In the genomic region with DNA sequence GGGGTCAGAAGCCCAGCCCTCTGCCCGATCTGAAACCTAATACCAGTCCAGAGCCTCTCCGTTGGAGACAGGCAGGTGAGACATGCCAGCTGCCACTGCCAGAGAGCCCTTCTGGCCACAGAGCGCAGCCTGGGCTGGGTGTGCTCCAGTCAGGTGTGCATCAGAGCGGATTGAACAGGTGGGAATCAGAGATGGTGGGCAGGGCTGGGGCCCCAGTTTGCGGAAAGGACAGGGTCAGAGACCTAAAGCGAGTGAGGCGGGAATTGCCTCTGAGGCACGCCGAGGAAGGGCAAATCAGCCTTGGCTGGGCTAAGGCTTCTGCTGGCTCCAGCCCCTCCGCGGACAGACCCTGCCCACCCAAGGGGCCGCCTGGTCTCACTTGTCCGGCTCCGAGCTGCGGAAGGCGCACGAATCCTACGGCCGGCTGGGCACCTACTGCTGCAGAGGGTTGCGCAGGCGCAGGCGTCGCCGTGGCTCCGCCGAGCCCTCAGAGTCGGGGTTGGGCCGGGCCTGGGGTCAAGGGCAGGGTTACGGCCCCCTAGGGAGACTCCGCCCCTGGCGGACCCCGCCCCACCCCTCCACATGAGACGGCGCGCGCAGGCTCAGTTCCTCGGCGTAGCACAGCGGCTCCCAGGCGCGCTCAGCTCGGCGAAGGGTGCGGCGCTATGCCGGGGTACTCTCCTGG, we compare ENCODE assay signal across 9 cellular contexts. TPM values are rescaled to one million over a fixed set of nuclear protein-coding genes. Genes with fewer than 3 reads are reported as not detected.
A peak's percentile ranks its signal among the peaks of the same experiment; 100 is the strongest.
DNase-seq lines count a peak whose midpoint lies in the region; ATAC-seq and TF ChIP-seq lines count a peak whose summit lies in the region.
"Had no signal": no experiment of that assay in that cellular context is flagged by ENCODE, and none has a peak within 500 bp of the region (broad histone marks: within the 10 kb centered on the region; RNA-seq: fewer than 3 reads in every experiment).

No MANE protein-coding gene starts in this region.

- no peak overlapping the region for H3K27ac ChIP-seq in esophagus muscularis mucosa (replicated peaks in 1 of 4)
- peak overlapping the region in 1 of 2 donors; percentile 38 for H3K27ac ChIP-seq in lung (ENCODE audit: low read depth in 1 of 2, low read length in 1 of 2)
- H3K27ac ChIP-seq in stomach, result peak overlapping the region; percentile 30 to 65 (median 38)

- H3K9me3 Mint-ChIP-seq in stimulated activated naive CD8-positive, alpha-beta T cell treated with anti-CD3 and anti-CD28 coated beads, Interleukin-15, amount 100 ng/mL, for 72 hours, result no peaks in the 10 kb centered on the region
- H3K9me3 Mint-ChIP-seq: activated T-cell treated with anti-CD3 and anti-CD28 coated beads, Interleukin-2, amount 50 U/mL, for 72 hours had no signal

- H3K4me1 ChIP-seq in esophagus muscularis mucosa (peaks cover 12 to 21% (median 17%) of the 10 kb centered on the region in 4 donors), lung (ENCODE audit: control insufficient read depth in 2 of 2, insufficient read depth in 2 of 2, low read length in 2 of 2) (no peaks in the 10 kb centered on the region), stomach (peaks cover 0 to 15% (median 11%) of the 10 kb centered on the region in 4 donors)

- peaks cover 16% of the 10 kb centered on the region for H3K4me1 Mint-ChIP-seq in stimulated activated naive CD8-positive, alpha-beta T cell treated with anti-CD3 and anti-CD28 coated beads, Interleukin-15, amount 100 ng/mL, for 72 hours

- no peak for TF ChIP-seq POLR2A in esophagus muscularis mucosa (IDR thresholded peaks at IDR 0.05; ENCODE audit: low read depth)
- no peak for TF ChIP-seq POLR2A in stomach (IDR thresholded peaks at IDR 0.05)

- H3K27me3 Mint-ChIP-seq in stimulated activated naive CD8-positive, alpha-beta T cell treated with anti-CD3 and anti-CD28 coated beads, Interleukin-15, amount 100 ng/mL, for 72 hours, result peaks cover 53% of the 10 kb centered on the region

- H3K4me3 ChIP-seq in esophagus muscularis mucosa (peak overlapping the region; percentile 25 to 44 (median 33)), lung (no peak overlapping the region), stomach (peak overlapping the region; percentile 28 to 37 (median 37))

- H3K27me3 ChIP-seq in esophagus muscularis mucosa (peaks cover 6 to 45% (median 25%) of the 10 kb centered on the region in 4 donors), lung (ENCODE audit: control insufficient read depth, insufficient read depth) (no peaks in the 10 kb centered on the region), stomach (peaks cover 5 to 35% (median 17%) of the 10 kb centered on the region in 3 donors)

- DNase-seq in NCI-H69 (lab: John Stamatoyannopoulos, UW), result peak; percentile 5
- no peak for DNase-seq in esophagus muscularis mucosa (ENCODE audit: extremely low spot score)
- peak; percentile 81 for DNase-seq in lung (ENCODE audit: low spot score)
- peak; percentile 80 for DNase-seq in stomach
- no peak for DNase-seq in NCI-H128 (lab: John Stamatoyannopoulos, UW; ENCODE audit: unreplicated experiment)
- DNase-seq in stimulated activated naive CD8-positive, alpha-beta T cell treated with anti-CD3 and anti-CD28 coated beads, Interleukin-15, amount 100 ng/mL, for 72 hours, result no peak
- DNase-seq in inferior parietal cortex (ENCODE audit: extremely low spot score), result no peak
- DNase-seq: activated T-cell treated with anti-CD3 and anti-CD28 coated beads, Interleukin-2, amount 50 U/mL, for 72 hours; NCI-H2107 had no signal

- peaks cover 0 to 5% (median 2%) of the 10 kb centered on the region in 4 donors for H3K36me3 ChIP-seq in esophagus muscularis mucosa
- peaks cover 0 to 1% of the 10 kb centered on the region in 2 donors for H3K36me3 ChIP-seq in lung (ENCODE audit: control insufficient read depth in 2 of 2, insufficient read depth in 2 of 2, low read length in 2 of 2)
- H3K36me3 ChIP-seq in stomach, result peaks cover 0 to 14% (median 3%) of the 10 kb centered on the region in 4 donors

- peak; percentile 94 for ATAC-seq in lung (ENCODE audit: insufficient read depth, low FRiP score)
- ATAC-seq in stimulated activated naive CD8-positive, alpha-beta T cell treated with anti-CD3 and anti-CD28 coated beads, Interleukin-15, amount 100 ng/mL, for 72 hours, result no peak

- no peak for TF ChIP-seq EP300 in esophagus muscularis mucosa (IDR thresholded peaks at IDR 0.05)
- TF ChIP-seq EP300 in stomach (IDR thresholded peaks at IDR 0.05), result no peak

- H3K27ac Mint-ChIP-seq in stimulated activated naive CD8-positive, alpha-beta T cell treated with anti-CD3 and anti-CD28 coated beads, Interleukin-15, amount 100 ng/mL, for 72 hours, result no peak overlapping the region
- H3K27ac Mint-ChIP-seq: activated T-cell treated with anti-CD3 and anti-CD28 coated beads, Interleukin-2, amount 50 U/mL, for 72 hours had no signal

- H3K9me3 ChIP-seq in esophagus muscularis mucosa (peaks cover 0 to 12% (median 0%) of the 10 kb centered on the region in 4 donors), lung (ENCODE audit: control insufficient read depth in 2 of 2, insufficient read depth in 1 of 2, low read length in 1 of 2) (peaks cover 0 to 5% of the 10 kb centered on the region in 2 donors), stomach (peaks cover 0 to 8% (median 0%) of the 10 kb centered on the region in 4 donors)

- 48% methylated on average over 19 of the region's 46 CpGs for WGBS in esophagus muscularis mucosa
- 21 to 22% methylated on average over 39 to 46 of the region's 46 CpGs for WGBS in lung, 2 donors
- 8 to 26% (median 18%) methylated on average over 26 to 46 of the region's 46 CpGs for WGBS in stomach, 5 donors

- TF ChIP-seq CTCF in esophagus muscularis mucosa (IDR thresholded peaks at IDR 0.05) (no peak), lung (IDR thresholded peaks at IDR 0.05; ENCODE audit: control extremely low read depth, extremely low read depth) (no peak), stomach (IDR thresholded peaks at IDR 0.05) (no peak)

- no peak overlapping the region for H3K4me3 Mint-ChIP-seq in stimulated activated naive CD8-positive, alpha-beta T cell treated with anti-CD3 and anti-CD28 coated beads, Interleukin-15, amount 100 ng/mL, for 72 hours

- intact Hi-C loops in esophagus muscularis mucosa (cut with DNase I) (no loop called here), stomach (cut with DNase I; ENCODE audit: low total_unique reads) (no loop called here)

RNA-seq across cellular contexts. Expression of a gene that starts 10.3 kb away (rescaled TPM):
- total RNA-seq in esophagus muscularis mucosa, result 10 to 100 TPM in 2 of 4 donors, 1 to 10 TPM in 2; 7.5 to 26.0 (median 12.2) TPM
- 10 to 100 TPM in 1 of 2 donors, 1 to 10 TPM in 1; 4.5 to 13.7 TPM for total RNA-seq in lung
- polyA plus RNA-seq in lung, result 1 to 10 TPM; 5.3 to 5.9 TPM
- total RNA-seq in stomach, result 10 to 100 TPM in 1 of 5 donors, 1 to 10 TPM in 2, under 1 TPM in 1, not detected in 1; 0.45 to 18.8 (median 2.7) TPM
- 1 to 10 TPM; 1.8 to 3.4 (median 2.3) TPM for polyA plus RNA-seq in stomach

RNA-seq across cellular contexts. Expression of a gene that starts 14.2 kb away (rescaled TPM):
- 1 to 10 TPM; 3.3 to 4.6 (median 3.9) TPM for total RNA-seq in esophagus muscularis mucosa
- 10 to 100 TPM; 17.1 to 17.3 TPM for total RNA-seq in lung
- polyA plus RNA-seq in lung, result 10 to 100 TPM in 1 of 2 donors, 1 to 10 TPM in 1; 9.5 to 12.5 TPM
- 10 to 100 TPM in 2 of 5 donors, 1 to 10 TPM in 3; 3.5 to 17.4 (median 8.1) TPM for total RNA-seq in stomach
- polyA plus RNA-seq in stomach, result 10 to 100 TPM in 1 of 3 donors, 1 to 10 TPM in 2; 9.5 to 20.1 (median 9.5) TPM

Comparison
In these comparisons a context has a peak if more than half of its experiments do, and no peak if none do; other contexts are left out.
1. DNase-seq: peak in NCI-H69 (single experiment), lung (single experiment) and stomach (single experiment); none in esophagus muscularis mucosa (single experiment), NCI-H128 (single experiment), stimulated activated naive CD8-positive, alpha-beta T cell treated with anti-CD3 and anti-CD28 coated beads, Interleukin-15, amount 100 ng/mL, for 72 hours (0 of 2) and inferior parietal cortex (single experiment).
2. H3K27ac ChIP-seq: peak in stomach (5 of 5); none in esophagus muscularis mucosa (0 of 4).